In the genomic region with DNA sequence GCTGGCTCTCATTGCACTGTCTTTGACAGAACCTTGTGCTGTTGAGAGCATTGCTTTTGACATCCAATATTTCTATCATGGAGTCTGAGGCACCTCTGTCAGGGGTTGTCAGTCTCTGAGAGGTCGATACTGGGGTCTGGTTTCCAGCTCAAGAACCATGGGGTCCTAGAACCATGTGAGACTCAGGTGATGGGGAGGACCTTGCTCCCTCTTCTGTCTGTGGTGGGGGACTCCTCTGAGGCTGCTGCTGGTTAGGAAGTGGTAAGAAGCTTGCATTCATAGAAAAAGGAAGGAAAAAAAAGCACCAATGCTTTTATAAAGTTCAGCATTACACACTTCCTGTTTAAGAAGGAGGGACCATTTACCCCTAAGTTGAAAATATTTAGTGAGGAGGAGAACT, we compare ENCODE assay signal across 9 cellular contexts.
DNase-seq lines count a peak whose midpoint lies in the region; ATAC-seq and TF ChIP-seq lines count a peak whose summit lies in the region.
"Had no signal": no experiment of that assay in that cellular context is flagged by ENCODE, and none has a peak within 500 bp of the region (broad histone marks: within the 10 kb centered on the region; RNA-seq: fewer than 3 reads in every experiment).

No MANE protein-coding gene starts in this region.

- TF ChIP-seq CTCF in DOHH2 (IDR thresholded peaks at IDR 0.05; ENCODE audit: low read depth, low read length, poor library complexity, severe bottlenecking) = no peak
- TF ChIP-seq CTCF in thyroid gland (IDR thresholded peaks at IDR 0.05) = no peak
- no peak for TF ChIP-seq CTCF in adrenal gland (IDR thresholded peaks at IDR 0.05)

- H3K9me3 ChIP-seq in DOHH2 (ENCODE audit: control insufficient read depth, insufficient read depth, low read length) = peaks cover 13% of the 10 kb centered on the region; the same call in 1 of the 2 replicates
- H3K9me3 ChIP-seq in thyroid gland = no peaks in the 10 kb centered on the region
- H3K9me3 ChIP-seq in adrenal gland (replicated peaks in 1 of 3) = no peaks in the 10 kb centered on the region

- no peak overlapping the region for H3K4me3 Mint-ChIP-seq in activated CD8-positive, alpha-beta memory T cell treated with anti-CD3 and anti-CD28 coated beads, Interleukin-2, amount 10 ng/mL, durations not matched to agents 7 days and 5 days
- no peak overlapping the region for H3K4me3 Mint-ChIP-seq in memory B cell

- H3K4me1 Mint-ChIP-seq in activated CD8-positive, alpha-beta memory T cell treated with anti-CD3 and anti-CD28 coated beads, Interleukin-2, amount 10 ng/mL, durations not matched to agents 7 days and 5 days = peaks cover 62% of the 10 kb centered on the region
- peaks cover 41% of the 10 kb centered on the region for H3K4me1 Mint-ChIP-seq in memory B cell

- WGBS in thyroid gland, 2 donors = 92 to 93% methylated on average over 1 of the region's 1 CpG
- WGBS in adrenal gland, 4 donors = 67 to 79% (median 72%) methylated on average over 1 of the region's 1 CpG; no CpG with 5 or more reads in 1 of the 4 donors

- CTCF ChIA-PET in activated CD8-positive, alpha-beta memory T cell treated with anti-CD3 and anti-CD28 coated beads, Interleukin-2, amount 10 ng/mL, durations not matched to agents 7 days and 5 days (lab: Charles Lee) = interaction anchor here (0.7 to 2.2 kb wide), 12 partner anchors 11 to 121 kb away, joined by 3 to 11 read pairs (median 4); no protein-coding TSS in a partner anchor

- ATAC-seq in activated CD8-positive, alpha-beta memory T cell treated with anti-CD3 and anti-CD28 coated beads, Interleukin-2, amount 10 ng/mL, durations not matched to agents 7 days and 5 days = peak; percentile 50
- peak; percentile 64 for ATAC-seq in memory B cell (ENCODE audit: low read depth)
- ATAC-seq in SK-N-SH treated with all-trans-retinoic acid at 6 μM for 48 hours = no peak

- TF ChIP-seq POLR2A in thyroid gland (IDR thresholded peaks at IDR 0.05) (no peak), adrenal gland (IDR thresholded peaks at IDR 0.05) (no peak)

- H3K36me3 Mint-ChIP-seq in activated CD8-positive, alpha-beta memory T cell treated with anti-CD3 and anti-CD28 coated beads, Interleukin-2, amount 10 ng/mL, durations not matched to agents 7 days and 5 days = peaks cover 20% of the 10 kb centered on the region
- H3K36me3 Mint-ChIP-seq in memory B cell = peaks cover 13% of the 10 kb centered on the region

- H3K4me2 ChIP-seq in DOHH2 (ENCODE audit: low read length) = peak overlapping the region; percentile 10; the same call in 1 of the 2 replicates

- H3K36me3 ChIP-seq in DOHH2 (ENCODE audit: control insufficient read depth, low read length) = no peaks in the 10 kb centered on the region
- H3K36me3 ChIP-seq in thyroid gland = no peaks in the 10 kb centered on the region
- no peaks in the 10 kb centered on the region for H3K36me3 ChIP-seq in adrenal gland (replicated peaks in 1 of 2)

- intact Hi-C loops in thyroid gland (cut with DNase I) (no loop called here), adrenal gland (cut with DNase I) (no loop called here)

- no peaks in the 10 kb centered on the region for H3F3A ChIP-seq in DOHH2 (ENCODE audit: control insufficient read depth, insufficient read depth)

- DNase-seq in NOMO-1 treated with dmso at 0.1 percent for 144 hours (lab: John Stamatoyannopoulos, UW; ENCODE audit: unreplicated experiment) (peak; percentile 42), memory B cell (ENCODE audit: low spot score in 2 of 2) (peak; percentile 52 to 56), NCI-H82 treated with DMSO at 0.1 percent for 48 hours (lab: John Stamatoyannopoulos, UW; ENCODE audit: unreplicated experiment) (no peak), thyroid gland (no peak), adrenal gland (no peak)
- DNase-seq in activated CD8-positive, alpha-beta memory T cell treated with anti-CD3 and anti-CD28 coated beads, Interleukin-2, amount 10 ng/mL, durations not matched to agents 7 days and 5 days = peak; percentile 78
- DNase-seq: NCI-H1694 had no signal

- H3K27ac Mint-ChIP-seq in activated CD8-positive, alpha-beta memory T cell treated with anti-CD3 and anti-CD28 coated beads, Interleukin-2, amount 10 ng/mL, durations not matched to agents 7 days and 5 days = peak overlapping the region; percentile 77
- peak overlapping the region; percentile 98 for H3K27ac Mint-ChIP-seq in memory B cell

- H3K4me3 ChIP-seq in DOHH2 (ENCODE audit: low read length) (peak overlapping the region; percentile 5; the same call in 1 of the 2 replicates), thyroid gland (replicated peaks in 1 of 3) (no peak overlapping the region), adrenal gland (no peak overlapping the region)

- H3K27me3 ChIP-seq in DOHH2 (ENCODE audit: control insufficient read depth, low read length) (no peaks in the 10 kb centered on the region), thyroid gland (no peaks in the 10 kb centered on the region), adrenal gland (no peaks in the 10 kb centered on the region)

- peaks cover 2% of the 10 kb centered on the region for H3K27me3 Mint-ChIP-seq in activated CD8-positive, alpha-beta memory T cell treated with anti-CD3 and anti-CD28 coated beads, Interleukin-2, amount 10 ng/mL, durations not matched to agents 7 days and 5 days
- H3K27me3 Mint-ChIP-seq in memory B cell = no peaks in the 10 kb centered on the region

- no peaks in the 10 kb centered on the region for H3K9me2 ChIP-seq in DOHH2 (replicated peaks; ENCODE audit: control insufficient read depth, low read length)

- H3K9me3 Mint-ChIP-seq in activated CD8-positive, alpha-beta memory T cell treated with anti-CD3 and anti-CD28 coated beads, Interleukin-2, amount 10 ng/mL, durations not matched to agents 7 days and 5 days (ENCODE audit: low read depth) = peaks cover 5% of the 10 kb centered on the region
- peaks cover 5% of the 10 kb centered on the region for H3K9me3 Mint-ChIP-seq in memory B cell

- H3K4me1 ChIP-seq in DOHH2 (ENCODE audit: control insufficient read depth, low read length) (peaks cover 25% of the 10 kb centered on the region), thyroid gland (no peaks in the 10 kb centered on the region), adrenal gland (replicated peaks in 1 of 2) (peaks cover 0 to 6% of the 10 kb centered on the region in 2 donors)

- H3K27ac ChIP-seq in DOHH2 (ENCODE audit: low read depth, low read length) (no peak overlapping the region), thyroid gland (no peak overlapping the region), adrenal gland (no peak overlapping the region)

- no peaks in the 10 kb centered on the region for H4K20me1 ChIP-seq in DOHH2 (ENCODE audit: control insufficient read depth, insufficient read depth, low read depth, low read length)

- H3K79me2 ChIP-seq in DOHH2 (ENCODE audit: control insufficient read depth, low read length) = no peaks in the 10 kb centered on the region

TF ChIP-seq in SK-N-SH treated with all-trans-retinoic acid at 6 μM for 48 hours, 23 proteins besides CTCF, POLR2A, EP300 and RAD21:
- TF ChIP-seq ZC3H10 (CRISPR knock-in tag; IDR thresholded peaks at IDR 0.05) (no peak), CSDC2 (CRISPR knock-in tag; IDR thresholded peaks at IDR 0.05) (no peak), BACH2 (CRISPR knock-in tag; IDR thresholded peaks at IDR 0.05; ENCODE audit: borderline replicate concordance) (no peak), ZNF70 (CRISPR knock-in tag; IDR thresholded peaks at IDR 0.05) (no peak), ZFP3 (CRISPR knock-in tag; IDR thresholded peaks at IDR 0.05) (no peak), TOX (CRISPR knock-in tag; IDR thresholded peaks at IDR 0.05; ENCODE audit: borderline replicate concordance) (no peak), ARNTL (CRISPR knock-in tag; IDR thresholded peaks at IDR 0.05; ENCODE audit: borderline replicate concordance, low read depth) (no peak), ZFP30 (CRISPR knock-in tag; IDR thresholded peaks at IDR 0.05) (no peak)
- TF ChIP-seq, protein P1, sequence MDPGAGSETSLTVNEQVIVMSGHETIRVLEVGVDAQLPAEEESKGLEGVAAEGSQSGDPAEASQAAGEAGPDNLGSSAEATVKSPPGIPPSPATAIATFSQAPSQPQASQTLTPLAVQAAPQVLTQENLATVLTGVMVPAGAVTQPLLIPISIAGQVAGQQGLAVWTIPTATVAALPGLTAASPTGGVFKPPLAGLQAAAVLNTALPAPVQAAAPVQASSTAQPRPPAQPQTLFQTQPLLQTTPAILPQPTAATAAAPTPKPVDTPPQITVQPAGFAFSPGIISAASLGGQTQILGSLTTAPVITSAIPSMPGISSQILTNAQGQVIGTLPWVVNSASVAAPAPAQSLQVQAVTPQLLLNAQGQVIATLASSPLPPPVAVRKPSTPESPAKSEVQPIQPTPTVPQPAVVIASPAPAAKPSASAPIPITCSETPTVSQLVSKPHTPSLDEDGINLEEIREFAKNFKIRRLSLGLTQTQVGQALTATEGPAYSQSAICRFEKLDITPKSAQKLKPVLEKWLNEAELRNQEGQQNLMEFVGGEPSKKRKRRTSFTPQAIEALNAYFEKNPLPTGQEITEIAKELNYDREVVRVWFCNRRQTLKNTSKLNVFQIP (CRISPR knock-in tag; IDR thresholded peaks at IDR 0.05; ENCODE audit: borderline replicate concordance, low read depth) = no peak

Comparison
In these comparisons a context has a peak if more than half of its experiments do, and no peak if none do; other contexts are left out.
1. DNase-seq: peak in NOMO-1 treated with dmso at 0.1 percent for 144 hours (single experiment), activated CD8-positive, alpha-beta memory T cell treated with anti-CD3 and anti-CD28 coated beads, Interleukin-2, amount 10 ng/mL, durations not matched to agents 7 days and 5 days (single experiment) and memory B cell (2 of 2); none in NCI-H82 treated with DMSO at 0.1 percent for 48 hours (single experiment), thyroid gland (0 of 2) and adrenal gland (0 of 7).